19 cellular contexts compared by ENCODE assay signal in the genomic region with DNA sequence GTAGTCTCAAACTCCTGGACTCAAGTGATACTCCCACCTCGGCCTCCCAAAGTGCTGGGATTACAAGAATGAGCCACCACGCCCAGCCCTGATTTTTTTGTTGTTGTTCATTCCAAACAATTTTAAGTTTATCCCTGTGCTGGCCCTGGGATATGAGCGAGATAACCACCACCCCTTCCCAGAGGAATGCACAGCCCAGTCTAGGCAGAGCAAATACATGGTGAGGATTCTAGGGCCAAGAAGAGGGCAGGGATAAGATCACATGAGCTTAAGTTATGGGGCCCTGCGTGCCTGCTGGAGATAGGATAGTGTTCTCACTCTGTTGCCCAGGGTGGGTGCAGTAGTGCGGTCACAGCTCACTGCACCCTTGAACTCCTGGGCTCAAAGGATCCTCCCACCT. TPM values are rescaled to one million over a fixed set of nuclear protein-coding genes. Genes with fewer than 3 reads are reported as not detected.
"Had no signal": no experiment of that assay in that cellular context is flagged by ENCODE, and none has a peak within 500 bp of the region (broad histone marks: within the 10 kb centered on the region; RNA-seq: fewer than 3 reads in every experiment).

No MANE protein-coding gene starts in this region.

- ATAC-seq: activated T-cell treated with anti-CD3 and anti-CD28 coated beads, Interleukin-2, amount 50 U/mL, for 4 hours; left cardiac atrium; lower lobe of right lung; stimulated activated naive B cell treated with anti-CD40 and anti-IgM and Interleukin-4, amounts not matched to agents 10 μg/mL and 1 μg/mL and 100 μg/mL, for 72 hours; T-helper 17 cell had no signal

- H3K36me3 ChIP-seq: colonic mucosa, lower lobe of right lung, neutrophil, tibial artery, uterus had no signal

- H3K4me1 ChIP-seq: colonic mucosa had no signal

- H3K4me3 ChIP-seq: colonic mucosa, lower lobe of right lung, tibial artery, uterus had no signal

- H3K27me3 ChIP-seq: colonic mucosa, tibial artery, uterus had no signal

- FAIRE-seq: endometrium had no signal

- H3K9me3 ChIP-seq: colonic mucosa, lower lobe of right lung, neutrophil, tibial artery, uterus had no signal

- H3K27ac ChIP-seq: colonic mucosa, lower lobe of right lung, tibial artery, uterus had no signal

- DNase-seq: activated CD4-positive, alpha-beta memory T cell treated with anti-CD3 and anti-CD28 coated beads, Interleukin-2, amount 10 ng/mL, durations not matched to agents 7 days and 5 days; activated CD4-positive, alpha-beta T cell treated with anti-CD3 and anti-CD28 coated beads for 4 hours; activated effector memory CD4-positive, alpha-beta T cell treated with anti-CD3 and anti-CD28 coated beads, Interleukin-2, amount 50 U/mL, for 16 hours; activated T-cell treated with anti-CD3 and anti-CD28 coated beads, Interleukin-2, amount 50 U/mL, for 4 hours; amniotic stem cell; caudate nucleus; colonic mucosa; foreskin fibroblast; left cardiac atrium; lower lobe of right lung; midbrain; stimulated activated CD4-positive, alpha-beta T cell treated with anti-CD3 and anti-CD28 coated beads, Interleukin-4, amount 100 ng/mL, for 1 hour; stimulated activated naive B cell treated with anti-CD40 and anti-IgM and Interleukin-4, amounts not matched to agents 10 μg/mL and 1 μg/mL and 100 μg/mL, for 72 hours; T-helper 17 cell; tibial artery; uterus had no signal

RNA-seq across cellular contexts. Expression of a gene that starts 29.1 kb away (rescaled TPM):
- total RNA-seq: activated CD4-positive, alpha-beta memory T cell treated with anti-CD3 and anti-CD28 coated beads, Interleukin-2, amount 10 ng/mL, durations not matched to agents 7 days and 5 days; activated T-cell treated with anti-CD3 and anti-CD28 coated beads, Interleukin-2, amount 50 U/mL, for 4 hours; myocyte had no signal
